Comparison of ENCODE assay signal across 8 cellular contexts in genomic region chr1:211382182-211382713, GRCh38. TPM values are rescaled to one million over a fixed set of nuclear protein-coding genes. Genes with fewer than 3 reads are reported as not detected.
DNase-seq lines count a peak whose midpoint lies in the region; ATAC-seq, FAIRE-seq and TF ChIP-seq lines count a peak whose summit lies in the region.

No MANE protein-coding gene starts in this region.

- CTCF ChIA-PET in activated CD4-positive, alpha-beta T cell treated with anti-CD3 and anti-CD28 coated beads for 36 hours (lab: Charles Lee): interaction anchor here (1.6 kb wide), 1 partner anchor 124 kb away, joined by 3 read pairs; no protein-coding TSS in a partner anchor

- FAIRE-seq in keratinocyte (lab: Jason Lieb, UNC): no peak

- POLR2A ChIA-PET in activated CD4-positive, alpha-beta T cell treated with anti-CD3 and anti-CD28 coated beads for 36 hours (lab: Charles Lee): no interaction called here

- peaks cover 53% of the 10 kb centered on the region for H3K4me1 Mint-ChIP-seq in activated CD4-positive, alpha-beta T cell treated with anti-CD3 and anti-CD28 coated beads for 36 hours
- peaks cover 49% of the 10 kb centered on the region for H3K4me1 Mint-ChIP-seq in activated naive CD8-positive, alpha-beta T cell (ENCODE audit: low read depth)

- ATAC-seq in activated CD4-positive, alpha-beta T cell treated with anti-CD3 and anti-CD28 coated beads for 36 hours: no peak
- ATAC-seq in GM19395 (IDR thresholded peaks at IDR 0.05; ENCODE audit: unreplicated experiment) (no peak), GM18498 (IDR thresholded peaks at IDR 0.05; ENCODE audit: unreplicated experiment) (no peak)

- H3K9me3 Mint-ChIP-seq in activated CD4-positive, alpha-beta T cell treated with anti-CD3 and anti-CD28 coated beads for 36 hours (ENCODE audit: low read depth): no peaks in the 10 kb centered on the region
- H3K9me3 Mint-ChIP-seq in activated naive CD8-positive, alpha-beta T cell (ENCODE audit: low read depth): no peaks in the 10 kb centered on the region

- H3K36me3 ChIP-seq in keratinocyte (ENCODE audit: control insufficient read depth in 2 of 2, extremely low read depth in 1 of 2, insufficient read depth in 2 of 2, low read length in 2 of 2): no peaks in the 10 kb centered on the region

- peak overlapping the region; percentile 75 to 94 (median 81) for H3K4me3 ChIP-seq in keratinocyte (ENCODE audit: control insufficient read depth in 2 of 3, extremely low read depth in 1 of 3, insufficient read depth in 2 of 3, low read depth in 1 of 3, low read length in 3 of 3)

- H3K4me3 Mint-ChIP-seq in activated CD4-positive, alpha-beta T cell treated with anti-CD3 and anti-CD28 coated beads for 36 hours: peak overlapping the region; percentile 88
- peak overlapping the region; percentile 90 for H3K4me3 Mint-ChIP-seq in activated naive CD8-positive, alpha-beta T cell

- peak overlapping the region; percentile 100 for H2AFZ ChIP-seq in keratinocyte (ENCODE audit: control insufficient read depth, low read length)

- no peaks in the 10 kb centered on the region for H4K20me1 ChIP-seq in keratinocyte (ENCODE audit: control insufficient read depth, extremely low read depth, insufficient read depth, low read length)

- peak overlapping the region; percentile 89 for H3K27ac ChIP-seq in keratinocyte (ENCODE audit: control insufficient read depth, insufficient read depth, low read length)
- peak overlapping the region; percentile 69 for H3K27ac ChIP-seq in substantia nigra (ENCODE audit: low read depth, low read length, poor library complexity, severe bottlenecking)

- no peaks in the 10 kb centered on the region for H3K27me3 ChIP-seq in keratinocyte (ENCODE audit: control insufficient read depth, extremely low read depth, insufficient read depth, low read length)

- TF ChIP-seq CTCF in keratinocyte (optimal IDR thresholded peaks at IDR 0.05 in 1 of 3, IDR thresholded peaks at IDR 0.05 in 1 of 3, conservative IDR thresholded peaks at IDR 0.05 in 1 of 3; ENCODE audit: extremely low read depth in 1 of 3, insufficient read depth in 2 of 3, low read length in 3 of 3): no peak

- dilution Hi-C loops in keratinocyte (cut with MboI; ENCODE audit: extremely low pct_ligation_motif_present, low sequenced_read_pairs): no loop called here

- H3K9ac ChIP-seq in keratinocyte (ENCODE audit: control insufficient read depth, extremely low read depth, insufficient read depth, low read length): peak overlapping the region; percentile 89

- H3K79me2 ChIP-seq in keratinocyte (ENCODE audit: control insufficient read depth, insufficient read depth, low read length): no peaks in the 10 kb centered on the region

- DNase-seq in activated CD4-positive, alpha-beta T cell treated with anti-CD3 and anti-CD28 coated beads for 36 hours: no peak
- DNase-seq in activated CD4-positive, alpha-beta T cell treated with anti-CD3 and anti-CD28 coated beads for 1 hour: no peak
- DNase-seq in keratinocyte (ENCODE audit: low read depth, low spot score): no peak
- no peak for DNase-seq in substantia nigra (lab: John Stamatoyannopoulos, UW)
- no peak for DNase-seq in NCI-H82 (lab: John Stamatoyannopoulos, UW)

- no peaks in the 10 kb centered on the region for H3K9me3 ChIP-seq in keratinocyte (ENCODE audit: control insufficient read depth, low read depth, low read length)

- H3K4me1 ChIP-seq in keratinocyte (ENCODE audit: control insufficient read depth, extremely low read depth, insufficient read depth, low read length): peaks cover 10% of the 10 kb centered on the region

- no peaks in the 10 kb centered on the region for H3K27me3 Mint-ChIP-seq in activated CD4-positive, alpha-beta T cell treated with anti-CD3 and anti-CD28 coated beads for 36 hours
- H3K27me3 Mint-ChIP-seq in activated naive CD8-positive, alpha-beta T cell: no peaks in the 10 kb centered on the region

- peak overlapping the region; percentile 96 for H3K4me2 ChIP-seq in keratinocyte (ENCODE audit: control insufficient read depth, extremely low read depth, insufficient read depth, low read depth, low read length)

- intact Hi-C loops in activated CD4-positive, alpha-beta T cell treated with anti-CD3 and anti-CD28 coated beads for 36 hours (cut with DNase I, micrococcal nuclease): loop anchor here (1.0 to 10.0 kb wide), 10 partner anchors 35 to 1040 kb away; partner anchors contain the start of genes DTL (in 1 of the 2), INTS7 (in 1 of the 2), RCOR3 (in 1 of the 2) and SLC30A1 (in 1 of the 2)

- H3K36me3 Mint-ChIP-seq in activated CD4-positive, alpha-beta T cell treated with anti-CD3 and anti-CD28 coated beads for 36 hours (ENCODE audit: low read depth): peaks cover 12% of the 10 kb centered on the region
- no peaks in the 10 kb centered on the region for H3K36me3 Mint-ChIP-seq in activated naive CD8-positive, alpha-beta T cell

- no peaks in the 10 kb centered on the region for H3K9me1 ChIP-seq in keratinocyte (ENCODE audit: control insufficient read depth, extremely low read depth, insufficient read depth, low read length)

- H3K27ac Mint-ChIP-seq in activated CD4-positive, alpha-beta T cell treated with anti-CD3 and anti-CD28 coated beads for 36 hours: peak overlapping the region; percentile 98
- peak overlapping the region; percentile 92 for H3K27ac Mint-ChIP-seq in activated naive CD8-positive, alpha-beta T cell

RNA-seq across cellular contexts. Expression of gene TRAF5, which starts 55.6 kb away (rescaled TPM):
- 10 to 100 TPM; 28.0 to 32.2 TPM for total RNA-seq in activated CD4-positive, alpha-beta T cell treated with anti-CD3 and anti-CD28 coated beads for 36 hours
- polyA plus RNA-seq in keratinocyte: 1.6 to 2.1 TPM (median 1.8 TPM) in 3 replicates
- polyA plus RNA-seq in keratinocyte (2011; ENCODE audit: low read depth): 0.19 TPM
- polyA plus RNA-seq in keratinocyte (2011; cell fraction: cytosol; rRNA removed): 0.52 and 0.69 TPM in 2 replicates
- polyA plus RNA-seq in keratinocyte (2011; cell fraction: nucleus; rRNA removed): 4.7 and 5.7 TPM in 2 replicates
- polyA plus RNA-seq in keratinocyte (2012; ENCODE audit: low replicate concordance): 0.20 and 0.93 TPM in 2 replicates
- polyA minus RNA-seq in keratinocyte: 0.30 to 1.5 TPM (median 0.99 TPM) in 3 replicates
- not detected for polyA minus RNA-seq in keratinocyte (2011; cell fraction: cytosol; rRNA and poly(A)+ RNA removed)
- 0.95 and 3.0 TPM in 2 replicates for polyA minus RNA-seq in keratinocyte (2011; cell fraction: nucleus; rRNA and poly(A)+ RNA removed)
